20 cellular contexts compared by ENCODE assay signal in genomic region chr16:354971-355441, GRCh38. TPM values are rescaled to one million over a fixed set of nuclear protein-coding genes. Genes with fewer than 3 reads are reported as not detected.
DNase-seq lines count a peak whose midpoint lies in the region; ATAC-seq and TF ChIP-seq lines count a peak whose summit lies in the region.
"Had no signal": no experiment of that assay in that cellular context is flagged by ENCODE, and none has a peak within 500 bp of the region (broad histone marks: within the 10 kb centered on the region; RNA-seq: fewer than 3 reads in every experiment).

No MANE protein-coding gene starts in this region.

- H3K27ac ChIP-seq in CD4-positive, alpha-beta memory T cell (ENCODE audit: low read depth, low read length) = peak overlapping the region; percentile 49
- H3K27ac ChIP-seq: ovary had no signal

- TF ChIP-seq CTCF in HFFc6 (IDR thresholded peaks at IDR 0.05) = no peak

- no peaks in the 10 kb centered on the region for H3K27me3 ChIP-seq in CD4-positive, alpha-beta memory T cell (ENCODE audit: insufficient read depth, low read length)
- H3K27me3 ChIP-seq: ovary had no signal

- intact Hi-C loops in CD4-positive, alpha-beta memory T cell (cut with micrococcal nuclease) = no loop called here
- intact Hi-C loops in sciatic nerve (cut with DNase I) = no loop called here

- H3K4me3 ChIP-seq in CD4-positive, alpha-beta memory T cell (ENCODE audit: low read length in 2 of 2) = peak overlapping the region; percentile 36 to 37
- H3K4me3 ChIP-seq: ovary had no signal

- DNase-seq in activated T-cell treated with anti-CD3 and anti-CD28 coated beads for 1 hour (ENCODE audit: low read depth) (peak; percentile 43), sciatic nerve (ENCODE audit: low spot score) (no peak), HFFc6 (no peak), SK-N-DZ (ENCODE audit: low spot score) (no peak)
- no peak for DNase-seq in activated T-cell treated with anti-CD3 and anti-CD28 coated beads, Interleukin-2, amount 50 U/mL, for 1 hour
- peak; percentile 54 to 76 (median 63) for DNase-seq in CD4-positive, alpha-beta memory T cell
- DNase-seq in activated effector memory CD4-positive, alpha-beta T cell treated with Interleukin-2 at 50 U/mL for 16 hours = peak; percentile 62
- no peak for DNase-seq in natural killer cell treated with Interleukin-12 subunit alpha and Interleukin-12 subunit beta and Interleukin-15 and Interleukin-18, amount 100 ng/mL, for 72 hours (ENCODE audit: low spot score)
- DNase-seq: activated CD4-positive, alpha-beta T cell treated with anti-CD3 and anti-CD28 coated beads for 48 hours; caudate nucleus; EL; endodermal cell; hippocampal formation; IMR-90; kidney glomerular epithelial cell; midbrain; NCI-H2081; NCI-H510A treated with DMSO at 0.1 percent for 48 hours; SHP77 treated with DMSO at 0.1 percent for 48 hours had no signal

- H3K36me3 Mint-ChIP-seq in CD4-positive, alpha-beta memory T cell = peaks cover 0 to 8% of the 10 kb centered on the region in 2 donors
- no peaks in the 10 kb centered on the region for H3K36me3 Mint-ChIP-seq in natural killer cell treated with Interleukin-12 subunit alpha and Interleukin-12 subunit beta and Interleukin-15 and Interleukin-18, amount 100 ng/mL, for 72 hours
- H3K36me3 Mint-ChIP-seq in HFFc6 (ENCODE audit: low read depth) = peaks cover 7% of the 10 kb centered on the region; the same call in 1 of the 2 replicates

- no peaks in the 10 kb centered on the region for H3K36me3 ChIP-seq in CD4-positive, alpha-beta memory T cell (ENCODE audit: insufficient read depth, low read length)
- H3K36me3 ChIP-seq: ovary had no signal

- no peaks in the 10 kb centered on the region for H3K27me3 Mint-ChIP-seq in CD4-positive, alpha-beta memory T cell
- H3K27me3 Mint-ChIP-seq in natural killer cell treated with Interleukin-12 subunit alpha and Interleukin-12 subunit beta and Interleukin-15 and Interleukin-18, amount 100 ng/mL, for 72 hours = no peaks in the 10 kb centered on the region
- no peaks in the 10 kb centered on the region for H3K27me3 Mint-ChIP-seq in HFFc6 (ENCODE audit: insufficient read depth)

- peaks cover 19 to 48% (median 35%) of the 10 kb centered on the region in 4 donors for H3K4me1 Mint-ChIP-seq in CD4-positive, alpha-beta memory T cell
- peaks cover 15 to 23% of the 10 kb centered on the region in 2 donors for H3K4me1 Mint-ChIP-seq in natural killer cell treated with Interleukin-12 subunit alpha and Interleukin-12 subunit beta and Interleukin-15 and Interleukin-18, amount 100 ng/mL, for 72 hours (ENCODE audit: low read depth in 2 of 2)
- H3K4me1 Mint-ChIP-seq in HFFc6 (ENCODE audit: low read depth) = peaks cover 12% of the 10 kb centered on the region
- H3K4me1 Mint-ChIP-seq: endodermal cell had no signal

- POLR2A ChIA-PET in CD4-positive, alpha-beta memory T cell (lab: Charles Lee; ENCODE audit: partially characterized antibody) = interaction anchor here (0.6 to 2.6 kb wide), 9 partner anchors 10 to 301 kb away, joined by 3 to 8 read pairs (median 4); partner anchors contain the start of genes FAM234A, LUC7L, MRPL28 and PGAP6

- peak overlapping the region; percentile 79 to 92 (median 82) for H3K4me3 Mint-ChIP-seq in CD4-positive, alpha-beta memory T cell
- peak overlapping the region; percentile 65 for H3K4me3 Mint-ChIP-seq in natural killer cell treated with Interleukin-12 subunit alpha and Interleukin-12 subunit beta and Interleukin-15 and Interleukin-18, amount 100 ng/mL, for 72 hours
- H3K4me3 Mint-ChIP-seq in HFFc6 = no peak overlapping the region
- H3K4me3 Mint-ChIP-seq: endodermal cell had no signal

- ATAC-seq in natural killer cell treated with Interleukin-12 subunit alpha and Interleukin-12 subunit beta and Interleukin-15 and Interleukin-18, amount 100 ng/mL, for 72 hours = no peak
- ATAC-seq in sciatic nerve = no peak

- no peaks in the 10 kb centered on the region for H3K9me3 Mint-ChIP-seq in CD4-positive, alpha-beta memory T cell
- H3K9me3 Mint-ChIP-seq in natural killer cell treated with Interleukin-12 subunit alpha and Interleukin-12 subunit beta and Interleukin-15 and Interleukin-18, amount 100 ng/mL, for 72 hours = no peaks in the 10 kb centered on the region
- H3K9me3 Mint-ChIP-seq in HFFc6 = no peaks in the 10 kb centered on the region
- H3K9me3 Mint-ChIP-seq: endodermal cell had no signal

- peaks cover 53% of the 10 kb centered on the region for H3K4me1 ChIP-seq in CD4-positive, alpha-beta memory T cell (ENCODE audit: insufficient read depth, low read length)

- CTCF ChIA-PET in CD4-positive, alpha-beta memory T cell (lab: Charles Lee; ENCODE audit: partially characterized antibody) = interaction anchor here (1.3 to 1.6 kb wide), 2 partner anchors 120 to 248 kb away, joined by 3 to 4 read pairs; partner anchors contain the start of gene FAM234A

- no peaks in the 10 kb centered on the region for H3K9me3 ChIP-seq in CD4-positive, alpha-beta memory T cell (ENCODE audit: control insufficient read depth in 1 of 2, low read length in 2 of 2)
- H3K9me3 ChIP-seq: ovary had no signal

- peak overlapping the region; percentile 80 to 97 (median 90) for H3K27ac Mint-ChIP-seq in CD4-positive, alpha-beta memory T cell
- H3K27ac Mint-ChIP-seq in natural killer cell treated with Interleukin-12 subunit alpha and Interleukin-12 subunit beta and Interleukin-15 and Interleukin-18, amount 100 ng/mL, for 72 hours = peak overlapping the region; percentile 72 to 85
- no peak overlapping the region for H3K27ac Mint-ChIP-seq in HFFc6
- H3K27ac Mint-ChIP-seq: endodermal cell had no signal

RNA-seq across cellular contexts. Expression of gene AXIN1, which starts 2.5 kb away (rescaled TPM):
- total RNA-seq in CD4-positive, alpha-beta memory T cell = 10 to 100 TPM; 40.3 to 43.0 TPM
- 1 to 10 TPM in 1 of 2 donors, under 1 TPM in 1; 0.67 to 6.0 TPM for polyA plus RNA-seq in CD4-positive, alpha-beta memory T cell
- total RNA-seq in natural killer cell treated with Interleukin-12 subunit alpha and Interleukin-12 subunit beta and Interleukin-15 and Interleukin-18, amount 100 ng/mL, for 72 hours = 10 to 100 TPM; 20.1 to 29.1 TPM
- total RNA-seq in sciatic nerve = 20.1 TPM
- total RNA-seq in HFFc6 (2021; fragmentation: NEBNext Ultra II Directional; extraction: Animal tissue kit (Norgen Biotek cat#: 25700)) = 10 to 100 TPM; 13.6 to 16.7 (median 14.7) TPM
- polyA plus RNA-seq in SK-N-DZ (2014; cell fraction: cytosol; rRNA removed) = 31.1 and 33.4 TPM in 2 replicates
- 33.0 and 36.2 TPM in 2 replicates for polyA plus RNA-seq in SK-N-DZ (2014; cell fraction: nucleus; rRNA removed)

RNA-seq across cellular contexts. Expression of gene MRPL28, which starts 15.3 kb away (rescaled TPM):
- 10 to 100 TPM; 27.9 to 29.2 TPM for total RNA-seq in CD4-positive, alpha-beta memory T cell
- polyA plus RNA-seq in CD4-positive, alpha-beta memory T cell = 10 to 100 TPM; 58.6 to 59.2 TPM
- total RNA-seq in natural killer cell treated with Interleukin-12 subunit alpha and Interleukin-12 subunit beta and Interleukin-15 and Interleukin-18, amount 100 ng/mL, for 72 hours = 10 to 100 TPM; 80.6 to 98.6 TPM
- 32.5 TPM for total RNA-seq in sciatic nerve
- 100 to 1,000 TPM; 105 to 131 (median 129) TPM for total RNA-seq in HFFc6 (2021; fragmentation: NEBNext Ultra II Directional; extraction: Animal tissue kit (Norgen Biotek cat#: 25700))
- polyA plus RNA-seq in SK-N-DZ (2014; cell fraction: cytosol; rRNA removed) = 163 TPM in 2 replicates
- polyA plus RNA-seq in SK-N-DZ (2014; cell fraction: nucleus; rRNA removed) = 79.4 and 130 TPM in 2 replicates

RNA-seq across cellular contexts. Expression of gene PGAP6, which starts 26.8 kb away (rescaled TPM):
- 10 to 100 TPM; 72.2 to 73.5 TPM for total RNA-seq in CD4-positive, alpha-beta memory T cell
- 10 to 100 TPM; 22.7 to 40.5 TPM for polyA plus RNA-seq in CD4-positive, alpha-beta memory T cell
- total RNA-seq in natural killer cell treated with Interleukin-12 subunit alpha and Interleukin-12 subunit beta and Interleukin-15 and Interleukin-18, amount 100 ng/mL, for 72 hours = 10 to 100 TPM; 39.4 to 46.8 TPM
- total RNA-seq in sciatic nerve = 29.0 TPM
- total RNA-seq in HFFc6 (2021; fragmentation: NEBNext Ultra II Directional; extraction: Animal tissue kit (Norgen Biotek cat#: 25700)) = 10 to 100 TPM; 50.6 to 69.7 (median 59.7) TPM
- polyA plus RNA-seq in SK-N-DZ (2014; cell fraction: cytosol; rRNA removed) = 26.6 and 39.0 TPM in 2 replicates
- polyA plus RNA-seq in SK-N-DZ (2014; cell fraction: nucleus; rRNA removed) = 60.8 and 74.9 TPM in 2 replicates

RNA-seq across cellular contexts. Expression of gene NME4, which starts 42.0 kb away (rescaled TPM):
- total RNA-seq in CD4-positive, alpha-beta memory T cell = 10 to 100 TPM; 34.9 to 35.4 TPM
- 10 to 100 TPM; 54.4 to 61.7 TPM for polyA plus RNA-seq in CD4-positive, alpha-beta memory T cell
- 1 to 10 TPM; 2.7 to 9.1 TPM for total RNA-seq in natural killer cell treated with Interleukin-12 subunit alpha and Interleukin-12 subunit beta and Interleukin-15 and Interleukin-18, amount 100 ng/mL, for 72 hours
- 68.3 TPM for total RNA-seq in sciatic nerve
- total RNA-seq in HFFc6 (2021; fragmentation: NEBNext Ultra II Directional; extraction: Animal tissue kit (Norgen Biotek cat#: 25700)) = 100 to 1,000 TPM; 153 to 276 (median 158) TPM
- 357 and 443 TPM in 2 replicates for polyA plus RNA-seq in SK-N-DZ (2014; cell fraction: cytosol; rRNA removed)
- 288 and 307 TPM in 2 replicates for polyA plus RNA-seq in SK-N-DZ (2014; cell fraction: nucleus; rRNA removed)

RNA-seq across cellular contexts. Expression of gene DECR2, which starts 46.7 kb away (rescaled TPM):
- total RNA-seq in CD4-positive, alpha-beta memory T cell = 1 to 10 TPM; 5.1 to 7.3 TPM
- 1 to 10 TPM; 3.4 to 4.1 TPM for polyA plus RNA-seq in CD4-positive, alpha-beta memory T cell
- total RNA-seq in natural killer cell treated with Interleukin-12 subunit alpha and Interleukin-12 subunit beta and Interleukin-15 and Interleukin-18, amount 100 ng/mL, for 72 hours = 10 to 100 TPM in 1 of 2 donors, 1 to 10 TPM in 1; 4.5 to 28.6 TPM
- 10.4 TPM for total RNA-seq in sciatic nerve
- 10 to 100 TPM; 14.0 to 20.3 (median 16.0) TPM for total RNA-seq in HFFc6 (2021; fragmentation: NEBNext Ultra II Directional; extraction: Animal tissue kit (Norgen Biotek cat#: 25700))
- 15.9 and 21.1 TPM in 2 replicates for polyA plus RNA-seq in SK-N-DZ (2014; cell fraction: cytosol; rRNA removed)
- polyA plus RNA-seq in SK-N-DZ (2014; cell fraction: nucleus; rRNA removed) = 108 and 109 TPM in 2 replicates

Comparison
In these comparisons a context has a peak if more than half of its experiments do, and no peak if none do; other contexts are left out.
1. DNase-seq: peak in activated T-cell treated with anti-CD3 and anti-CD28 coated beads for 1 hour (single experiment), CD4-positive, alpha-beta memory T cell (5 of 5) and activated effector memory CD4-positive, alpha-beta T cell treated with Interleukin-2 at 50 U/mL for 16 hours (single experiment); none in activated T-cell treated with anti-CD3 and anti-CD28 coated beads, Interleukin-2, amount 50 U/mL, for 1 hour (single experiment), natural killer cell treated with Interleukin-12 subunit alpha and Interleukin-12 subunit beta and Interleukin-15 and Interleukin-18, amount 100 ng/mL, for 72 hours (single experiment), sciatic nerve (single experiment), HFFc6 (single experiment) and SK-N-DZ (single experiment).